Comparison of ENCODE assay signal across 2 cellular contexts in the genomic region with DNA sequence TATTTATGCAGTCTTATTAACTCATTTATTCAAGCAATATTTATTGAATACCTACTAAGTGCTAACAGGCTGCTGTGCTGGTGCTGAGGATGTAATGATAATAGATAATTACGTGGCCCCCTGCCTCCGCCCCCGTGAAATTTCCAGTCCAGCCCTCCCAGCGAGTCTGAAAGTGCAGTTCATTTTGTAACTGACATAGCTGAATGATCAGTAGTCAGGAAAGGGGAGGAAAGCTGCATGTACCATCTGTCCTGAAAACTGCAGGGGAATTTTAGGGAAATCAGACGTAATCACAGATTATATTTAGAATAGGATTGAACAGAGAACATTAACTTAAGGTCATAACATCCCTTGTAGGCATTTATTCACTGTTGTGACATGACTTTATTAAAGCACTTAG.
TF ChIP-seq lines count a peak whose summit lies in the region.

No MANE protein-coding gene starts in this region.

TF ChIP-seq in liver, 16 proteins besides CTCF, POLR2A, EP300 and RAD21 (continued from another document):
- TF ChIP-seq ZBTB33 (IDR thresholded peaks at IDR 0.05) (no peak), NR2F2 (IDR thresholded peaks at IDR 0.05) (peak; percentile 61), RXRA (IDR thresholded peaks at IDR 0.05) (no peak), EGR1 (IDR thresholded peaks at IDR 0.05; ENCODE audit: low read depth in 2 of 2) (no peak), FOXA1 (IDR thresholded peaks at IDR 0.05) (no peak), HNF4G (IDR thresholded peaks at IDR 0.05) (no peak), HNF4A (conservative IDR thresholded peaks at IDR 0.05) (no peak), SP1 (IDR thresholded peaks at IDR 0.05) (peak; percentile 18), YY1 (IDR thresholded peaks at IDR 0.05) (no peak), GABPA (IDR thresholded peaks at IDR 0.05 in 1 of 2, conservative IDR thresholded peaks at IDR 0.05 in 1 of 2) (no peak)

TF ChIP-seq in HepG2, 621 proteins besides CTCF, POLR2A, EP300 and RAD21:
- TF ChIP-seq HIC2 (CRISPR knock-in tag; IDR thresholded peaks at IDR 0.05; ENCODE audit: low read depth) (no peak), BCLAF1 (IDR thresholded peaks at IDR 0.05) (no peak), HNF4A (CRISPR knock-in tag; IDR thresholded peaks at IDR 0.05) (no peak), ZNF841 (CRISPR knock-in tag; IDR thresholded peaks at IDR 0.05; ENCODE audit: borderline replicate concordance) (no peak), ZNF136 (CRISPR knock-in tag; IDR thresholded peaks at IDR 0.05; ENCODE audit: low read depth) (no peak), CBX1 (IDR thresholded peaks at IDR 0.05; ENCODE audit: low read depth) (no peak), ZBTB1 (CRISPR knock-in tag; IDR thresholded peaks at IDR 0.05; ENCODE audit: borderline replicate concordance) (no peak), SSRP1 (CRISPR knock-in tag; IDR thresholded peaks at IDR 0.05) (no peak)
